Comparison of ENCODE assay signal across 18 cellular contexts in the genomic region with DNA sequence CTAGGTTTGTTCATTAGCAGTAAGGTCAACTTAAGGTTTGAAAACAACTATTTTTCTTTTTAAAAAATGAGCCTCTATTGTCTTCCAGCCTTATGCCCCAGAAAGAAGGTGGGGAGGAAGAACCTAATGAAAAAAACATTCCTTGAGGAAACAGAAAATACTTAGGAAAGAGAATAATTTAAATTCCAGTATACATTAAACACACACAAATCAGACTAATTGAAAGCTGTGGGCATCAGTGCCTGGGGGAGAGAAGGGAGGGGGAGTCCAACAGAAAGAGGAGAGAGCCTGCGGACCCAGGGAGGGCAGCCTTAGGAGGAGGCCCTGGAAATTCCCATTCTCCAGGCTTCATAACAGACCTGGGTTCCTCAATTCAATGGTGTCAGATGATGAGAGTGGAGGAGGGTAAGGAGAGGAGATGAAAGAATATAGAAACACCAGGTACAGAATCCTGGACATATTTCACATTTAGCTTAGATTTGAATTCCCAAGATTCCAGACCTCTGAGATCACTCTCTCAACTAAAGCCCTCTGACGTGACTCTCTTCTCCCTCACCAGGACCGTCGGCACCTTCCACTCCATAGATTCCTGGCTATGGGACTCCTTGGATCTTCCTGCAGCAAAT.
DNase-seq lines count a peak whose midpoint lies in the region; ATAC-seq and TF ChIP-seq lines count a peak whose summit lies in the region.
"Had no signal": no experiment of that assay in that cellular context is flagged by ENCODE, and none has a peak within 500 bp of the region (broad histone marks: within the 10 kb centered on the region; RNA-seq: fewer than 3 reads in every experiment).

No MANE protein-coding gene starts in this region.

- TF ChIP-seq CTCF in kidney epithelial cell (IDR thresholded peaks at IDR 0.05; ENCODE audit: insufficient read depth, low read length, poor library complexity, severe bottlenecking) = no peak

- no peaks in the 10 kb centered on the region for H3K27me3 ChIP-seq in kidney epithelial cell (ENCODE audit: control insufficient read depth, insufficient read depth, low read length)
- H3K27me3 ChIP-seq: stomach had no signal

- peak; percentile 65 for ATAC-seq in left ventricle myocardium superior
- no peak for ATAC-seq in HG02973 (IDR thresholded peaks at IDR 0.05; ENCODE audit: unreplicated experiment)

- H3K36me3 ChIP-seq in kidney epithelial cell (ENCODE audit: control insufficient read depth, insufficient read depth, low read length) = no peaks in the 10 kb centered on the region

- intact Hi-C loops in left ventricle myocardium superior (cut with micrococcal nuclease) (no loop called here), cardiac septum (cut with DNase I) (no loop called here)

- DNase-seq in left ventricle myocardium superior (no peak), cardiac septum (ENCODE audit: low spot score) (no peak), astrocyte of the hippocampus (ENCODE audit: low read depth, low spot score) (peak; percentile 82), kidney epithelial cell (ENCODE audit: low read depth) (peak; percentile 51), HT-29 (ENCODE audit: low spot score) (no peak), NCI-H1694 (lab: John Stamatoyannopoulos, UW) (no peak), Kasumi-1 (lab: John Stamatoyannopoulos, UW) (no peak)
- DNase-seq: activated CD4-positive, CD25-positive, alpha-beta regulatory T cell treated with anti-CD3 and anti-CD28 coated beads, Interleukin-2, amount 50 U/mL, for 72 hours; DMS53; foreskin fibroblast; left ventricle myocardium inferior; NCI-H1092; NCI-H774; posterior cingulate gyrus; stimulated activated CD4-positive, alpha-beta T cell treated with anti-CD3 and anti-CD28 coated beads, Interleukin-4, amount 100 ng/mL, for 24 hours; stomach had no signal

- H3K4me3 ChIP-seq in kidney epithelial cell (ENCODE audit: low read depth, low read length) = no peak overlapping the region
- H3K4me3 ChIP-seq: left ventricle myocardium inferior, SK-N-MC, stomach had no signal

Comparison
In these comparisons a context has a peak if more than half of its experiments do, and no peak if none do; other contexts are left out.
1. DNase-seq: peak in astrocyte of the hippocampus (single experiment) and kidney epithelial cell (single experiment); none in left ventricle myocardium superior (single experiment), cardiac septum (single experiment), HT-29 (single experiment), NCI-H1694 (single experiment) and Kasumi-1 (0 of 2).